1 cellular context compared by ENCODE assay signal in the genomic region with DNA sequence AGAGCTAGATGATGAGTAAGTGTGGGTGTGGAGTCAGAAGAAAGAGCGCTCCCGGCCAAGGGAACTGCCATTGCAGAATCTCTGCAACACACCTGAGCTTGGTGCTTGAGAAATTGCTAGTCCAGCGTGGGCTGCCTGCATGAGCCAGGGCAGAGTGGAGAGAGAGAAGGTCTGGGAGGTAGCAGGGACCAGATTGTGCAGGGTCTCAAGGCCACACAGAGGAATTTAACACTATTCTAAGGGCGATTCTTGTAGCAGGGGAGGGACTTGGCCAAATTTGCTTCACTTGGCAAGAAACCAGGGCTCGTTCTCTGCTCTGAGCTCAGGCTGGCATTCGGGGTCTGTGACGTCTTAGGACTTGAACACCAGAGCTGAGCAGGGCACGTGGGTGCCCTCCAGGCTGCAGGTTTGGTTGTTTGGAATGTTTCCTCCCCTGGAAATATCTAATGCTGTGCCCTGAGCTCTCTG.
TF ChIP-seq lines count a peak whose summit lies in the region.

No MANE protein-coding gene starts in this region.

TF ChIP-seq in GM23338, 12 proteins besides CTCF, POLR2A, EP300 and RAD21 (continued from another document):
- TF ChIP-seq, protein P1, sequence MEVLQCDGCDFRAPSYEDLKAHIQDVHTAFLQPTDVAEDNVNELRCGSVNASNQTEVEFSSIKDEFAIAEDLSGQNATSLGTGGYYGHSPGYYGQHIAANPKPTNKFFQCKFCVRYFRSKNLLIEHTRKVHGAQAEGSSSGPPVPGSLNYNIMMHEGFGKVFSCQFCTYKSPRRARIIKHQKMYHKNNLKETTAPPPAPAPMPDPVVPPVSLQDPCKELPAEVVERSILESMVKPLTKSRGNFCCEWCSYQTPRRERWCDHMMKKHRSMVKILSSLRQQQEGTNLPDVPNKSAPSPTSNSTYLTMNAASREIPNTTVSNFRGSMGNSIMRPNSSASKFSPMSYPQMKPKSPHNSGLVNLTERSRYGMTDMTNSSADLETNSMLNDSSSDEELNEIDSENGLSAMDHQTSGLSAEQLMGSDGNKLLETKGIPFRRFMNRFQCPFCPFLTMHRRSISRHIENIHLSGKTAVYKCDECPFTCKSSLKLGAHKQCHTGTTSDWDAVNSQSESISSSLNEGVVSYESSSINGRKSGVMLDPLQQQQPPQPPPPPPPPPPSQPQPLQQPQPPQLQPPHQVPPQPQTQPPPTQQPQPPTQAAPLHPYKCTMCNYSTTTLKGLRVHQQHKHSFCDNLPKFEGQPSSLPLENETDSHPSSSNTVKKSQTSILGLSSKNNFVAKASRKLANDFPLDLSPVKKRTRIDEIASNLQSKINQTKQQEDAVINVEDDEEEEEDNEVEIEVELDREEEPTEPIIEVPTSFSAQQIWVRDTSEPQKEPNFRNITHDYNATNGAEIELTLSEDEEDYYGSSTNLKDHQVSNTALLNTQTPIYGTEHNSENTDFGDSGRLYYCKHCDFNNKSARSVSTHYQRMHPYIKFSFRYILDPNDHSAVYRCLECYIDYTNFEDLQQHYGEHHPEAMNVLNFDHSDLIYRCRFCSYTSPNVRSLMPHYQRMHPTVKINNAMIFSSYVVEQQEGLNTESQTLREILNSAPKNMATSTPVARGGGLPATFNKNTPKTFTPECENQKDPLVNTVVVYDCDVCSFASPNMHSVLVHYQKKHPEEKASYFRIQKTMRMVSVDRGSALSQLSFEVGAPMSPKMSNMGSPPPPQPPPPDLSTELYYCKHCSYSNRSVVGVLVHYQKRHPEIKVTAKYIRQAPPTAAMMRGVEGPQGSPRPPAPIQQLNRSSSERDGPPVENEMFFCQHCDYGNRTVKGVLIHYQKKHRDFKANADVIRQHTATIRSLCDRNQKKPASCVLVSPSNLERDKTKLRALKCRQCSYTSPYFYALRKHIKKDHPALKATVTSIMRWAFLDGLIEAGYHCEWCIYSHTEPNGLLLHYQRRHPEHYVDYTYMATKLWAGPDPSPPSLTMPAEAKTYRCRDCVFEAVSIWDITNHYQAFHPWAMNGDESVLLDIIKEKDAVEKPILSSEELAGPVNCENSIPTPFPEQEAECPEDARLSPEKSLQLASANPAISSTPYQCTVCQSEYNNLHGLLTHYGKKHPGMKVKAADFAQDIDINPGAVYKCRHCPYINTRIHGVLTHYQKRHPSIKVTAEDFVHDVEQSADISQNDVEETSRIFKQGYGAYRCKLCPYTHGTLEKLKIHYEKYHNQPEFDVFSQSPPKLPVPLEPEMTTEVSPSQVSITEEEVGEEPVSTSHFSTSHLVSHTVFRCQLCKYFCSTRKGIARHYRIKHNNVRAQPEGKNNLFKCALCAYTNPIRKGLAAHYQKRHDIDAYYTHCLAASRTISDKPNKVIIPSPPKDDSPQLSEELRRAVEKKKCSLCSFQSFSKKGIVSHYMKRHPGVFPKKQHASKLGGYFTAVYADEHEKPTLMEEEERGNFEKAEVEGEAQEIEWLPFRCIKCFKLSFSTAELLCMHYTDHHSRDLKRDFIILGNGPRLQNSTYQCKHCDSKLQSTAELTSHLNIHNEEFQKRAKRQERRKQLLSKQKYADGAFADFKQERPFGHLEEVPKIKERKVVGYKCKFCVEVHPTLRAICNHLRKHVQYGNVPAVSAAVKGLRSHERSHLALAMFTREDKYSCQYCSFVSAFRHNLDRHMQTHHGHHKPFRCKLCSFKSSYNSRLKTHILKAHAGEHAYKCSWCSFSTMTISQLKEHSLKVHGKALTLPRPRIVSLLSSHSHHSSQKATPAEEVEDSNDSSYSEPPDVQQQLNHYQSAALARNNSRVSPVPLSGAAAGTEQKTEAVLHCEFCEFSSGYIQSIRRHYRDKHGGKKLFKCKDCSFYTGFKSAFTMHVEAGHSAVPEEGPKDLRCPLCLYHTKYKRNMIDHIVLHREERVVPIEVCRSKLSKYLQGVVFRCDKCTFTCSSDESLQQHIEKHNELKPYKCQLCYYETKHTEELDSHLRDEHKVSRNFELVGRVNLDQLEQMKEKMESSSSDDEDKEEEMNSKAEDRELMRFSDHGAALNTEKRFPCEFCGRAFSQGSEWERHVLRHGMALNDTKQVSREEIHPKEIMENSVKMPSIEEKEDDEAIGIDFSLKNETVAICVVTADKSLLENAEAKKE (CRISPR knock-in tag; IDR thresholded peaks at IDR 0.05), result no peak
- TF ChIP-seq STAT1 (IDR thresholded peaks at IDR 0.05; ENCODE audit: unreplicated experiment), result no peak
- no peak for TF ChIP-seq POLR2AphosphoS5 (IDR thresholded peaks at IDR 0.05; ENCODE audit: low read depth)
- TF ChIP-seq, protein P2, sequence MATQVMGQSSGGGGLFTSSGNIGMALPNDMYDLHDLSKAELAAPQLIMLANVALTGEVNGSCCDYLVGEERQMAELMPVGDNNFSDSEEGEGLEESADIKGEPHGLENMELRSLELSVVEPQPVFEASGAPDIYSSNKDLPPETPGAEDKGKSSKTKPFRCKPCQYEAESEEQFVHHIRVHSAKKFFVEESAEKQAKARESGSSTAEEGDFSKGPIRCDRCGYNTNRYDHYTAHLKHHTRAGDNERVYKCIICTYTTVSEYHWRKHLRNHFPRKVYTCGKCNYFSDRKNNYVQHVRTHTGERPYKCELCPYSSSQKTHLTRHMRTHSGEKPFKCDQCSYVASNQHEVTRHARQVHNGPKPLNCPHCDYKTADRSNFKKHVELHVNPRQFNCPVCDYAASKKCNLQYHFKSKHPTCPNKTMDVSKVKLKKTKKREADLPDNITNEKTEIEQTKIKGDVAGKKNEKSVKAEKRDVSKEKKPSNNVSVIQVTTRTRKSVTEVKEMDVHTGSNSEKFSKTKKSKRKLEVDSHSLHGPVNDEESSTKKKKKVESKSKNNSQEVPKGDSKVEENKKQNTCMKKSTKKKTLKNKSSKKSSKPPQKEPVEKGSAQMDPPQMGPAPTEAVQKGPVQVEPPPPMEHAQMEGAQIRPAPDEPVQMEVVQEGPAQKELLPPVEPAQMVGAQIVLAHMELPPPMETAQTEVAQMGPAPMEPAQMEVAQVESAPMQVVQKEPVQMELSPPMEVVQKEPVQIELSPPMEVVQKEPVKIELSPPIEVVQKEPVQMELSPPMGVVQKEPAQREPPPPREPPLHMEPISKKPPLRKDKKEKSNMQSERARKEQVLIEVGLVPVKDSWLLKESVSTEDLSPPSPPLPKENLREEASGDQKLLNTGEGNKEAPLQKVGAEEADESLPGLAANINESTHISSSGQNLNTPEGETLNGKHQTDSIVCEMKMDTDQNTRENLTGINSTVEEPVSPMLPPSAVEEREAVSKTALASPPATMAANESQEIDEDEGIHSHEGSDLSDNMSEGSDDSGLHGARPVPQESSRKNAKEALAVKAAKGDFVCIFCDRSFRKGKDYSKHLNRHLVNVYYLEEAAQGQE (IDR thresholded peaks at IDR 0.05; ENCODE audit: unreplicated experiment), result no peak
- no peak for TF ChIP-seq CREB1 (CRISPR knock-in tag; IDR thresholded peaks at IDR 0.05; ENCODE audit: low read depth)
- no peak for TF ChIP-seq EZH2phosphoT487 (IDR thresholded peaks at IDR 0.05; ENCODE audit: unreplicated experiment)
